ENCODE assay signal across 8 cellular contexts in genomic region chr2:86807462-86808275, GRCh38. TPM values are rescaled to one million over a fixed set of nuclear protein-coding genes. Genes with fewer than 3 reads are reported as not detected.
DNase-seq lines count a peak whose midpoint lies in the region; ATAC-seq, FAIRE-seq and TF ChIP-seq lines count a peak whose summit lies in the region.

No MANE protein-coding gene starts in this region.

- H3K4ac ChIP-seq in IMR-90 (ENCODE audit: low read depth, low read length) = no peak overlapping the region

- H3K4me2 ChIP-seq in IMR-90 (ENCODE audit: low read depth, low read length) (peak overlapping the region; percentile 81), HepG2 (ENCODE audit: low read depth, low read length) (peak overlapping the region; percentile 99)

- no TSS peak for BruUV-seq in IMR-90 (replicated peaks; lab: Mats Ljungman, UMichigan)
- BruUV-seq in HepG2 (replicated peaks; lab: Mats Ljungman, UMichigan) = no TSS peak

- H3K14ac ChIP-seq in IMR-90 (replicated peaks; ENCODE audit: low read depth, low read length) = no peak overlapping the region

- TF ChIP-seq POLR2A in IMR-90 (IDR thresholded peaks at IDR 0.05; ENCODE audit: low read depth, low read length) (no peak), HepG2 (IDR thresholded peaks at IDR 0.05; ENCODE audit: insufficient read depth in 1 of 2, low read depth in 2 of 2, low read length in 2 of 2) (no peak)

- H3K27ac ChIP-seq in IMR-90 (ENCODE audit: insufficient read depth, low read length) = no peak overlapping the region
- H3K27ac ChIP-seq in colonic mucosa = no peak overlapping the region
- no peak overlapping the region for H3K27ac ChIP-seq in HepG2 (ENCODE audit: extremely low read length, insufficient read depth, low read length)

- H2AK9ac ChIP-seq in IMR-90 (replicated peaks; ENCODE audit: low read depth, low read length, poor library complexity) = peak overlapping the region; percentile 72

- H3K4me3 Mint-ChIP-seq in activated CD4-positive, alpha-beta T cell treated with anti-CD3 and anti-CD28 coated beads for 36 hours = peak overlapping the region; percentile 65

- TF ChIP-seq EP300 in HepG2 (IDR thresholded peaks at IDR 0.05; ENCODE audit: low read depth in 2 of 2, low read length in 2 of 2) (no peak), HepG2 (CRISPR knock-in tag; IDR thresholded peaks at IDR 0.05; ENCODE audit: borderline replicate concordance) (no peak)

- no peak overlapping the region for H4K8ac ChIP-seq in IMR-90 (ENCODE audit: low read depth in 2 of 2, low read length in 2 of 2)

- peaks cover 21% of the 10 kb centered on the region for H3K4me1 Mint-ChIP-seq in activated CD4-positive, alpha-beta T cell treated with anti-CD3 and anti-CD28 coated beads for 36 hours

- peaks cover 48% of the 10 kb centered on the region for H3K27me3 ChIP-seq in IMR-90 (ENCODE audit: control insufficient read depth, insufficient read depth, low read length)
- H3K27me3 ChIP-seq in colonic mucosa = peaks cover 17% of the 10 kb centered on the region
- peaks cover 0 to 7% of the 10 kb centered on the region in 2 experiments; a peak in 3 of 5 replicates for H3K27me3 ChIP-seq in HepG2 (ENCODE audit: control insufficient read depth in 1 of 2, insufficient read depth in 2 of 2, low read length in 2 of 2)

- H3K9me3 ChIP-seq in IMR-90 (ENCODE audit: control insufficient read depth, insufficient read depth, low read length) = no peaks in the 10 kb centered on the region; the same call in 1 of the 2 replicates
- H3K9me3 ChIP-seq in colonic mucosa = no peaks in the 10 kb centered on the region
- H3K9me3 ChIP-seq in HepG2 (ENCODE audit: low read length) = no peaks in the 10 kb centered on the region

- no peak overlapping the region for H2AK5ac ChIP-seq in IMR-90 (ENCODE audit: low read depth, low read length)

- H3K36me3 Mint-ChIP-seq in activated CD4-positive, alpha-beta T cell treated with anti-CD3 and anti-CD28 coated beads for 36 hours (ENCODE audit: low read depth) = no peaks in the 10 kb centered on the region

- H4K91ac ChIP-seq in IMR-90 (ENCODE audit: insufficient read depth, low read depth, low read length) = no peak overlapping the region

- H3K4me1 ChIP-seq in IMR-90 (ENCODE audit: control insufficient read depth, insufficient read depth, low read length) (no peaks in the 10 kb centered on the region), colonic mucosa (no peaks in the 10 kb centered on the region), HepG2 (ENCODE audit: insufficient read depth, low read length) (peaks cover 24% of the 10 kb centered on the region)

- no peak for FAIRE-seq in HepG2 (lab: Jason Lieb, UNC)

- H3K36me3 ChIP-seq in IMR-90 (ENCODE audit: control insufficient read depth, insufficient read depth, low read length) = no peaks in the 10 kb centered on the region
- no peaks in the 10 kb centered on the region for H3K36me3 ChIP-seq in colonic mucosa
- H3K36me3 ChIP-seq in HepG2 (replicated peaks in 1 of 2; ENCODE audit: control insufficient read depth in 1 of 2, insufficient read depth in 2 of 2, low read length in 2 of 2) = no peaks in the 10 kb centered on the region

- H2BK5ac ChIP-seq in IMR-90 (ENCODE audit: low read depth, low read length, poor library complexity, severe bottlenecking) = no peak overlapping the region

- POLR2A ChIA-PET in activated CD4-positive, alpha-beta T cell treated with anti-CD3 and anti-CD28 coated beads for 36 hours (lab: Charles Lee) = no interaction called here
- POLR2A ChIA-PET in IMR-90 (lab: Charles Lee; ENCODE audit: unreplicated experiment) = no interaction called here
- POLR2A ChIA-PET in HepG2 (lab: Yijun Ruan, JAX) = interaction anchor here (0.9 to 1.6 kb wide), 3 partner anchors 10 to 367 kb away, joined by 3 to 4 read pairs (median 3); partner anchors contain the start of gene KDM3A

- H4K20me1 ChIP-seq in IMR-90 (ENCODE audit: insufficient read depth, low read length) = no peaks in the 10 kb centered on the region
- H4K20me1 ChIP-seq in HepG2 (ENCODE audit: insufficient read depth, low read length) = no peaks in the 10 kb centered on the region

- TF ChIP-seq CTCF in IMR-90 (conservative IDR thresholded peaks at IDR 0.05; ENCODE audit: low read depth, low read length) (no peak), colonic mucosa (IDR thresholded peaks at IDR 0.05) (no peak), HepG2 (CRISPR knock-in tag; IDR thresholded peaks at IDR 0.05) (peak; percentile 43)

- 2% methylated on average over 24 of the region's 52 CpGs; no CpG with 5 or more reads in 1 of the 2 experiments for WGBS in IMR-90 (ENCODE audit: extremely low coverage in 2 of 2, insufficient read length in 1 of 2), 2 experiments
- WGBS in HepG2 (ENCODE audit: low lambda C conversion rate) = 2% methylated on average over 47 of the region's 52 CpGs

- H2AFZ ChIP-seq in IMR-90 (replicated peaks; ENCODE audit: low read length, poor library complexity) (peak overlapping the region; percentile 92), HepG2 (ENCODE audit: low read length) (peak overlapping the region; percentile 88)

- no peak overlapping the region for H3K56ac ChIP-seq in IMR-90 (ENCODE audit: extremely low read depth, insufficient read depth, low read length)

- dilution Hi-C loops in IMR-90 (cut with HindIII; ENCODE audit: low sequenced_read_pairs, unreplicated experiment) = no loop called here

- H3K79me2 ChIP-seq in HepG2 (ENCODE audit: insufficient read depth, low read length) = no peaks in the 10 kb centered on the region

- H3K27me3 Mint-ChIP-seq in activated CD4-positive, alpha-beta T cell treated with anti-CD3 and anti-CD28 coated beads for 36 hours = peaks cover 41% of the 10 kb centered on the region

- H3K18ac ChIP-seq in IMR-90 (ENCODE audit: low read depth, low read length) = no peak overlapping the region

- in situ Hi-C loops in IMR-90 (cut with MboI; ENCODE audit: low sequenced_read_pairs) (no loop called here), HepG2 (cut with HindIII; ENCODE audit: extremely low pct_ligation_motif_present, low pct_unique_long_range_greater_than_20kb) (loop anchor here (25.0 kb wide), 1 partner anchor 130 kb away; the partner anchor contains the start of gene RGPD1)

- H3K9me1 ChIP-seq in IMR-90 (ENCODE audit: insufficient read depth, low read length) = no peaks in the 10 kb centered on the region

- DNase-seq in activated CD4-positive, alpha-beta T cell treated with anti-CD3 and anti-CD28 coated beads for 36 hours = peak; percentile 58
- no peak for DNase-seq in activated CD4-positive, alpha-beta T cell treated with anti-CD3 and anti-CD28 coated beads for 1 hour
- no peak for DNase-seq in IMR-90
- peak; percentile 60 for DNase-seq in colonic mucosa
- DNase-seq in HepG2 (ENCODE audit: low spot score) = peak; percentile 56
- peak; percentile 85 for DNase-seq in stimulated activated naive CD8-positive, alpha-beta T cell treated with anti-CD3 and anti-CD28 coated beads, Interleukin-15, Interleukin-2, amounts not matched to agents 100 U/mL and 50 U/mL, for 24 hours
- DNase-seq in SHP77 treated with DMSO at 0.1 percent for 48 hours (lab: John Stamatoyannopoulos, UW) = no peak

- ATAC-seq in activated CD4-positive, alpha-beta T cell treated with anti-CD3 and anti-CD28 coated beads for 36 hours = peak; percentile 37
- peak; percentile 15 for ATAC-seq in IMR-90 (ENCODE audit: low read depth)
- peak; percentile 74 for ATAC-seq in SK-N-SH treated with all-trans-retinoic acid at 6 μM for 48 hours
- ATAC-seq in HepG2 = peak; percentile 78
- ATAC-seq in stimulated activated naive CD8-positive, alpha-beta T cell treated with anti-CD3 and anti-CD28 coated beads, Interleukin-15, Interleukin-2, amounts not matched to agents 100 U/mL and 50 U/mL, for 24 hours = peak; percentile 50

- intact Hi-C loops in activated CD4-positive, alpha-beta T cell treated with anti-CD3 and anti-CD28 coated beads for 36 hours (cut with DNase I, micrococcal nuclease) = loop anchor here in 1 of 2 experiments (5.0 kb wide), 1 partner anchor 410 kb away; no protein-coding TSS in a partner anchor
- intact Hi-C loops in IMR-90 (cut with micrococcal nuclease) = loop anchor here (5.0 kb wide), 1 partner anchor 410 kb away; no protein-coding TSS in a partner anchor
- intact Hi-C loops in colonic mucosa (cut with DNase I) = no loop called here
- intact Hi-C loops in HepG2 (cut with micrococcal nuclease; ENCODE audit: unreplicated experiment) = loop anchor here (5.0 kb wide), 1 partner anchor 45 kb away; no protein-coding TSS in a partner anchor

- no peak overlapping the region for H2BK20ac ChIP-seq in IMR-90 (ENCODE audit: low read depth, low read length)

- H3K9me3 Mint-ChIP-seq in activated CD4-positive, alpha-beta T cell treated with anti-CD3 and anti-CD28 coated beads for 36 hours (ENCODE audit: low read depth) = no peaks in the 10 kb centered on the region

- H3K79me1 ChIP-seq in IMR-90 (ENCODE audit: low read depth in 1 of 2, low read length in 2 of 2) = no peaks in the 10 kb centered on the region

- no peak overlapping the region for H4K5ac ChIP-seq in IMR-90 (ENCODE audit: low read depth, low read length)

- H3K9ac ChIP-seq in IMR-90 (ENCODE audit: low read depth, low read length) = no peak overlapping the region
- peak overlapping the region in 1 of 2 donors; percentile 61 for H3K9ac ChIP-seq in colonic mucosa (ENCODE audit: low read depth in 2 of 2, low read length in 2 of 2)
- H3K9ac ChIP-seq in HepG2 (ENCODE audit: insufficient read depth, low read depth, low read length) = peak overlapping the region; percentile 48

- CTCF ChIA-PET in activated CD4-positive, alpha-beta T cell treated with anti-CD3 and anti-CD28 coated beads for 36 hours (lab: Charles Lee) = interaction anchor here (0.6 to 1.8 kb wide), 11 partner anchors 8 to 121 kb away, joined by 3 to 6 read pairs (median 3); no protein-coding TSS in a partner anchor
- CTCF ChIA-PET in IMR-90 (lab: Yijun Ruan, JAX) = interaction anchor here (1.4 kb wide), 1 partner anchor 10 kb away, joined by 4 read pairs; no protein-coding TSS in a partner anchor
- CTCF ChIA-PET in HepG2 (lab: Yijun Ruan, JAX; ENCODE audit: low intra/inter-chr PET ratio, low total read pairs) = no interaction called here

- no peak overlapping the region; the same call in 1 of the 2 replicates for H3K23ac ChIP-seq in IMR-90 (ENCODE audit: low read depth, low read length)

- TF ChIP-seq RAD21 in IMR-90 (IDR thresholded peaks at IDR 0.05; ENCODE audit: low read length) (no peak), HepG2 (CRISPR knock-in tag; IDR thresholded peaks at IDR 0.05) (no peak)

- no peak overlapping the region for H2BK15ac ChIP-seq in IMR-90 (ENCODE audit: low read depth, low read length)

- peak overlapping the region; percentile 15; the same call in 1 of the 2 replicates for H3K4me3 ChIP-seq in IMR-90 (ENCODE audit: insufficient read depth, low read depth, low read length)
- H3K4me3 ChIP-seq in colonic mucosa = peak overlapping the region; percentile 34
- peak overlapping the region; percentile 67 to 81 (median 73) for H3K4me3 ChIP-seq in HepG2 (replicated peaks in 1 of 3; ENCODE audit: insufficient read depth in 1 of 3, low read depth in 2 of 3, low read length in 3 of 3)

- H2BK120ac ChIP-seq in IMR-90 (ENCODE audit: low read depth, low read length) = no peak overlapping the region

- peak overlapping the region; percentile 19 for H3K27ac Mint-ChIP-seq in activated CD4-positive, alpha-beta T cell treated with anti-CD3 and anti-CD28 coated beads for 36 hours

RNA-seq across cellular contexts. Expression of gene CD8A, which starts 17.0 kb away (rescaled TPM):
- total RNA-seq in activated CD4-positive, alpha-beta T cell treated with anti-CD3 and anti-CD28 coated beads for 36 hours = 1 to 10 TPM; 1.1 to 1.6 TPM
- not detected in 2 replicates for total RNA-seq in IMR-90 (2012; rRNA removed)
- not detected in 2 replicates for polyA plus RNA-seq in IMR-90 (2012; rRNA removed)
- polyA plus RNA-seq in IMR-90 (2012; cell fraction: cytosol; rRNA removed) = not detected in 2 replicates
- polyA plus RNA-seq in IMR-90 (2012; cell fraction: nucleus; rRNA removed; ENCODE audit: low replicate concordance) = not detected in 2 replicates
- 1 to 10 TPM; 1.2 to 1.6 TPM for total RNA-seq in colonic mucosa
- not detected in 2 replicates for total RNA-seq in HepG2 (2016; rRNA removed; fragmentation: Illumina TruSeq; extraction: Trizol)
- total RNA-seq in HepG2 (2016; cell fraction: cytosol; rRNA removed; fragmentation: Illumina TruSeq; extraction: Trizol; ENCODE audit: low read depth) = not detected in 2 replicates
- total RNA-seq in HepG2 (2016; cell fraction: insoluble cytoplasmic fraction; rRNA removed; fragmentation: Illumina TruSeq; extraction: Trizol) = 0.10 TPM in 1 of 2 replicates, not detected in the other
- total RNA-seq in HepG2 (2016; cell fraction: membrane; rRNA removed; fragmentation: Illumina TruSeq; extraction: Trizol) = 0.06 TPM in 1 of 2 replicates, not detected in the other
- total RNA-seq in HepG2 (2016; cell fraction: nucleus; rRNA removed; fragmentation: Illumina TruSeq; extraction: Trizol) = not detected in 2 replicates
- 0.09 TPM in 2 replicates for polyA plus RNA-seq in HepG2 (2011; rRNA removed)
- polyA plus RNA-seq in HepG2 (2011; cell fraction: cytosol; rRNA removed) = 0.05 and 0.09 TPM in 2 replicates
- polyA plus RNA-seq in HepG2 (2011; cell fraction: nucleus; rRNA removed) = 0.09 and 0.13 TPM in 2 replicates
- polyA plus RNA-seq in HepG2 (2012) = 0.04 and 0.23 TPM in 2 replicates
- polyA plus RNA-seq in HepG2 (2016; cell fraction: cytosol; fragmentation: Illumina TruSeq; extraction: Trizol; ENCODE audit: low read depth) = not detected in 2 replicates
- 0.10 TPM in 1 of 2 replicates, not detected in the other for polyA plus RNA-seq in HepG2 (2016; cell fraction: insoluble cytoplasmic fraction; fragmentation: Illumina TruSeq; extraction: Trizol; ENCODE audit: low read depth)
- polyA plus RNA-seq in HepG2 (2016; cell fraction: membrane; fragmentation: Illumina TruSeq; extraction: Trizol; ENCODE audit: low read depth) = not detected in 2 replicates
- not detected in 2 replicates for polyA plus RNA-seq in HepG2 (2016; cell fraction: nucleus; fragmentation: Illumina TruSeq; extraction: Trizol; ENCODE audit: insufficient read depth, low read depth)
- polyA minus RNA-seq in HepG2 (2011; rRNA and poly(A)+ RNA removed; ENCODE audit: low replicate concordance) = not detected in 2 replicates
- polyA minus RNA-seq in HepG2 (2011; cell fraction: cytosol; rRNA and poly(A)+ RNA removed) = not detected in 2 replicates
- not detected in 2 replicates for polyA minus RNA-seq in HepG2 (2011; cell fraction: nucleus; rRNA and poly(A)+ RNA removed)

RNA-seq across cellular contexts. Expression of gene CD8B, which starts 54.0 kb away (rescaled TPM):
- total RNA-seq in activated CD4-positive, alpha-beta T cell treated with anti-CD3 and anti-CD28 coated beads for 36 hours = 1 to 10 TPM; 2.1 to 2.3 TPM
- total RNA-seq in IMR-90 (2012; rRNA removed) (not detected in 2 replicates), colonic mucosa (1 to 10 TPM; 1.5 to 1.8 TPM), HepG2 (2016; rRNA removed; fragmentation: Illumina TruSeq; extraction: Trizol) (not detected in 2 replicates)
- polyA plus RNA-seq in IMR-90 (2012; rRNA removed) (not detected in 2 replicates), HepG2 (2011; rRNA removed) (0.04 TPM in 1 of 2 replicates, not detected in the other)
- not detected in 2 replicates for polyA plus RNA-seq in IMR-90 (2012; cell fraction: cytosol; rRNA removed)
- polyA plus RNA-seq in IMR-90 (2012; cell fraction: nucleus; rRNA removed; ENCODE audit: low replicate concordance) = not detected in 2 replicates
- not detected in 2 replicates for total RNA-seq in HepG2 (2016; cell fraction: cytosol; rRNA removed; fragmentation: Illumina TruSeq; extraction: Trizol; ENCODE audit: low read depth)
- not detected in 2 replicates for total RNA-seq in HepG2 (2016; cell fraction: insoluble cytoplasmic fraction; rRNA removed; fragmentation: Illumina TruSeq; extraction: Trizol)
- not detected in 2 replicates for total RNA-seq in HepG2 (2016; cell fraction: membrane; rRNA removed; fragmentation: Illumina TruSeq; extraction: Trizol)
- not detected in 2 replicates for total RNA-seq in HepG2 (2016; cell fraction: nucleus; rRNA removed; fragmentation: Illumina TruSeq; extraction: Trizol)
- polyA plus RNA-seq in HepG2 (2011; cell fraction: cytosol; rRNA removed) = 0.04 TPM in 1 of 2 replicates, not detected in the other
- not detected in 2 replicates for polyA plus RNA-seq in HepG2 (2011; cell fraction: nucleus; rRNA removed)
- polyA plus RNA-seq in HepG2 (2012) = 0.17 TPM in 1 of 2 replicates, not detected in the other
- polyA plus RNA-seq in HepG2 (2016; cell fraction: cytosol; fragmentation: Illumina TruSeq; extraction: Trizol; ENCODE audit: low read depth) = not detected in 2 replicates
- polyA plus RNA-seq in HepG2 (2016; cell fraction: insoluble cytoplasmic fraction; fragmentation: Illumina TruSeq; extraction: Trizol; ENCODE audit: low read depth) = not detected in 2 replicates
- not detected in 2 replicates for polyA plus RNA-seq in HepG2 (2016; cell fraction: membrane; fragmentation: Illumina TruSeq; extraction: Trizol; ENCODE audit: low read depth)
- polyA plus RNA-seq in HepG2 (2016; cell fraction: nucleus; fragmentation: Illumina TruSeq; extraction: Trizol; ENCODE audit: insufficient read depth, low read depth) = not detected in 2 replicates
- polyA minus RNA-seq in HepG2 (2011; rRNA and poly(A)+ RNA removed; ENCODE audit: low replicate concordance) = not detected in 2 replicates
- not detected in 2 replicates for polyA minus RNA-seq in HepG2 (2011; cell fraction: cytosol; rRNA and poly(A)+ RNA removed)
- not detected in 2 replicates for polyA minus RNA-seq in HepG2 (2011; cell fraction: nucleus; rRNA and poly(A)+ RNA removed)

Comparison
In these comparisons a context has a peak if more than half of its experiments do, and no peak if none do; other contexts are left out.
1. DNase-seq: peak in activated CD4-positive, alpha-beta T cell treated with anti-CD3 and anti-CD28 coated beads for 36 hours (single experiment), colonic mucosa (single experiment), HepG2 (single experiment) and stimulated activated naive CD8-positive, alpha-beta T cell treated with anti-CD3 and anti-CD28 coated beads, Interleukin-15, Interleukin-2, amounts not matched to agents 100 U/mL and 50 U/mL, for 24 hours (single experiment); none in activated CD4-positive, alpha-beta T cell treated with anti-CD3 and anti-CD28 coated beads for 1 hour (single experiment), IMR-90 (single experiment) and SHP77 treated with DMSO at 0.1 percent for 48 hours (single experiment).
2. ATAC-seq: peak in every context shown above with its lines; median percentile 78 in HepG2; 74 in SK-N-SH treated with all-trans-retinoic acid at 6 μM for 48 hours; 50 in stimulated activated naive CD8-positive, alpha-beta T cell treated with anti-CD3 and anti-CD28 coated beads, Interleukin-15, Interleukin-2, amounts not matched to agents 100 U/mL and 50 U/mL, for 24 hours; 37 in activated CD4-positive, alpha-beta T cell treated with anti-CD3 and anti-CD28 coated beads for 36 hours; 15 in IMR-90.
3. H3K4me3 ChIP-seq: peak in every context shown above with its lines; median percentile 73 in HepG2; 34 in colonic mucosa; 15 in IMR-90.